Comparison of ENCODE assay signal across 1 cellular context in the genomic region with DNA sequence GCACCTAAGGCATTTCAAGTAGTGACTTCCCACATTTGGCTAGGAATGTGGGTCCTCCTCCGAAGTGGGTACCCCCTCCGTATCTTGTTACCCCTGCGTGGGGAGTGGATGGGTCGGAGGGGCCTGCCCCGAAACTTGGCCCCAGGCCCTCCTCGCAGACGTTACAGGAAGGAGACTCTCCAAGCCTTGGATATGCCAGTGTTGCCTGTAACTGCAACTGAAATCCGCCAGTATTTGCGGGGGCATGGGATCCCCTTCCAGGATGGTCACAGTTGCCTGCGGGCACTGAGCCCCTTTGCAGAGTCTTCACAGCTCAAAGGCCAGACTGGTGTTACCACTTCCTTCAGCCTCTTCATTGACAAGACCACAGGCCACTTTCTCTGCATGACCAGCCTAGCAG.
TF ChIP-seq lines count a peak whose summit lies in the region.

No MANE protein-coding gene starts in this region.

TF ChIP-seq in K562, 482 proteins besides CTCF, POLR2A, EP300 and RAD21:
- TF ChIP-seq, protein P1, sequence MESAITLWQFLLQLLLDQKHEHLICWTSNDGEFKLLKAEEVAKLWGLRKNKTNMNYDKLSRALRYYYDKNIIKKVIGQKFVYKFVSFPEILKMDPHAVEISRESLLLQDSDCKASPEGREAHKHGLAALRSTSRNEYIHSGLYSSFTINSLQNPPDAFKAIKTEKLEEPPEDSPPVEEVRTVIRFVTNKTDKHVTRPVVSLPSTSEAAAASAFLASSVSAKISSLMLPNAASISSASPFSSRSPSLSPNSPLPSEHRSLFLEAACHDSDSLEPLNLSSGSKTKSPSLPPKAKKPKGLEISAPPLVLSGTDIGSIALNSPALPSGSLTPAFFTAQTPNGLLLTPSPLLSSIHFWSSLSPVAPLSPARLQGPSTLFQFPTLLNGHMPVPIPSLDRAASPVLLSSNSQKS (CRISPR knock-in tag; IDR thresholded peaks at IDR 0.05) = no peak
- TF ChIP-seq KLF6 (CRISPR knock-in tag; IDR thresholded peaks at IDR 0.05; ENCODE audit: borderline replicate concordance) = no peak
- TF ChIP-seq DACH1 (IDR thresholded peaks at IDR 0.05; ENCODE audit: partially characterized antibody) = no peak
- TF ChIP-seq, protein P2, sequence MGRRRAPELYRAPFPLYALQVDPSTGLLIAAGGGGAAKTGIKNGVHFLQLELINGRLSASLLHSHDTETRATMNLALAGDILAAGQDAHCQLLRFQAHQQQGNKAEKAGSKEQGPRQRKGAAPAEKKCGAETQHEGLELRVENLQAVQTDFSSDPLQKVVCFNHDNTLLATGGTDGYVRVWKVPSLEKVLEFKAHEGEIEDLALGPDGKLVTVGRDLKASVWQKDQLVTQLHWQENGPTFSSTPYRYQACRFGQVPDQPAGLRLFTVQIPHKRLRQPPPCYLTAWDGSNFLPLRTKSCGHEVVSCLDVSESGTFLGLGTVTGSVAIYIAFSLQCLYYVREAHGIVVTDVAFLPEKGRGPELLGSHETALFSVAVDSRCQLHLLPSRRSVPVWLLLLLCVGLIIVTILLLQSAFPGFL (CRISPR knock-in tag; IDR thresholded peaks at IDR 0.05) = no peak
- TF ChIP-seq MEF2D (tag; conservative IDR thresholded peaks at IDR 0.05; ENCODE audit: low read depth) = no peak
- TF ChIP-seq SP1 (CRISPR knock-in tag; IDR thresholded peaks at IDR 0.05) = no peak
- TF ChIP-seq ESRRA (IDR thresholded peaks at IDR 0.05; ENCODE audit: borderline replicate concordance, low read depth) = no peak
- TF ChIP-seq ESRRB (CRISPR knock-in tag; IDR thresholded peaks at IDR 0.05; ENCODE audit: borderline replicate concordance) = no peak
- TF ChIP-seq ZNF146 (CRISPR knock-in tag; IDR thresholded peaks at IDR 0.05; ENCODE audit: unreplicated experiment) = no peak
- TF ChIP-seq BRD4 (IDR thresholded peaks at IDR 0.05) = no peak
- no peak for TF ChIP-seq MYC (IDR thresholded peaks at IDR 0.05; ENCODE audit: low read depth, low read length)
- no peak for TF ChIP-seq MYC (CRISPR knock-in tag; IDR thresholded peaks at IDR 0.05; ENCODE audit: borderline replicate concordance, low read depth)
- no peak for TF ChIP-seq TAF1 (IDR thresholded peaks at IDR 0.05; ENCODE audit: control insufficient read depth, extremely low read depth, insufficient read depth, low read length, severe bottlenecking)
- TF ChIP-seq POLR3A (IDR thresholded peaks at IDR 0.05; ENCODE audit: borderline replicate concordance, extremely low read depth, insufficient read depth, insufficient read length) = no peak
